Comparison of ENCODE assay signal across 8 cellular contexts in the genomic region with DNA sequence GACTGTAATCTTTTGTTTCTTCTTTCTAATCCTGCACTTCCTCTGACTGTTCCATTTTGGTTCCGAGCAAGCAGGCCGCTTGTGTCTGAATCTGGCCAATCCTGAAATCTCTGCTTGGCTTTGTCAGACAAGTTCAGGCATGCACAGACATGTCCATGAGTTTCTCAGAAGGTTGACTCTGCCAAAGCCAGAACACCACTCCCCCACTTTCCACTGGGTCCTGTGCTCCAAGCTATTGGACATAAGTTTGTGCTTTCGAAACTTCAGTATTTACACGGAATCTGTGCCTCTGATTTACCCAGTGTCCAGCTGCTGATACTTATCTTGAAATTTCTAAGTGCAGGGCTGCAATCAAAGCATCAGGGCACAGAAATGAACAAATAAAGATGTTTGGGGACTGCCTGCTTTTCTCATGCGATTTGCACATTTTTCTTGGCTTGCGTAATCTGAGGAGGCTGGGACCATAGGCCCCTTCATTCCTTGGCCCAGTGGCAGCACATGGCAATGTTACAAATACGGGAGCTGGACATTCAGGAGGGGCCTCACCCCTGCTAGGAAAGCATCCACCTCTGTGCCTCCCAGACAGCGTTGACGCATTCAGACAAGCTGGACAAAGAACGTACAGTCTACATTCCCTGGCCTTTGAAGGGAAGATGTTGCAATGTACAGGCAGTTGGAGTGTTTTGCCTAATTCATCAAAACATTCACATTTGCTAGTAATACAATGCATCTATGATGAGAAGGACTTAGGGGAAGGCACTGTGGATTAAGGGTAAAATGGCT.
DNase-seq lines count a peak whose midpoint lies in the region; ATAC-seq and TF ChIP-seq lines count a peak whose summit lies in the region.

No MANE protein-coding gene starts in this region.

- WGBS in spleen, 5 donors: 68 to 81% (median 72%) methylated on average over 9 to 10 of the region's 10 CpGs

- TF ChIP-seq POLR2A in spleen (IDR thresholded peaks at IDR 0.05): no peak

- H3K27ac ChIP-seq in spleen: peak overlapping the region in 6 of 8 donors; percentile 6 to 72 (median 68)

- H3K27me3 ChIP-seq in spleen (replicated peaks in 1 of 7): no peaks in the 10 kb centered on the region

- H3K9me3 ChIP-seq in spleen: peaks cover 0 to 3% (median 0%) of the 10 kb centered on the region in 8 donors

- no peak for ATAC-seq in GM21528 (IDR thresholded peaks at IDR 0.05; ENCODE audit: low FRiP score, unreplicated experiment)
- no peak for ATAC-seq in GM21619 (IDR thresholded peaks at IDR 0.05; ENCODE audit: unreplicated experiment)

- peak; percentile 87 for DNase-seq in HS-27A (ENCODE audit: low read depth)
- peak; percentile 97 for DNase-seq in astrocyte of the cerebellum (ENCODE audit: low read depth)
- DNase-seq in iris pigment epithelial cell (ENCODE audit: low read depth): peak; percentile 100
- no peak for DNase-seq in spleen
- no peak for DNase-seq in CD1c-positive myeloid dendritic cell (ENCODE audit: extremely low spot score)
- no peak for DNase-seq in HK-2 (ENCODE audit: unreplicated experiment)

- no peaks in the 10 kb centered on the region for H3K36me3 ChIP-seq in spleen

- intact Hi-C loops in spleen (cut with DNase I; ENCODE audit: low total_unique reads): no loop called here

- TF ChIP-seq CTCF in astrocyte of the cerebellum (IDR thresholded peaks at IDR 0.05; ENCODE audit: low read depth, low read length, missing control alignments): no peak
- TF ChIP-seq CTCF in spleen (IDR thresholded peaks at IDR 0.05 in 8 of 11, conservative IDR thresholded peaks at IDR 0.05 in 3 of 11): no peak

- no peak overlapping the region for H3K4me3 ChIP-seq in astrocyte of the cerebellum (ENCODE audit: low read depth, low read length)
- H3K4me3 ChIP-seq in spleen: no peak overlapping the region

- H3K4me1 ChIP-seq in spleen: no peaks in the 10 kb centered on the region

- in situ Hi-C loops in astrocyte of the cerebellum (cut with HindIII; ENCODE audit: low sequenced_read_pairs): no loop called here

Comparison
In these comparisons a context has a peak if more than half of its experiments do, and no peak if none do; other contexts are left out.
1. DNase-seq: peak in HS-27A (single experiment), astrocyte of the cerebellum (single experiment) and iris pigment epithelial cell (single experiment); none in spleen (single experiment), CD1c-positive myeloid dendritic cell (single experiment) and HK-2 (single experiment).